ENCODE assay signal across 8 cellular contexts in genomic region chr7:38222481-38223096, GRCh38. TPM values are rescaled to one million over a fixed set of nuclear protein-coding genes. Genes with fewer than 3 reads are reported as not detected.
A peak's percentile ranks its signal among the peaks of the same experiment; 100 is the strongest.
DNase-seq lines count a peak whose midpoint lies in the region; ATAC-seq and TF ChIP-seq lines count a peak whose summit lies in the region.

No MANE protein-coding gene starts in this region.

- H3K36me3 Mint-ChIP-seq in activated B cell treated with CpG ODN at 0.5 μM for 24 hours (ENCODE audit: low read depth) (peaks cover 69% of the 10 kb centered on the region), glutamatergic neuron (ENCODE audit: unreplicated experiment) (no peaks in the 10 kb centered on the region), progenitor cell of endocrine pancreas (ENCODE audit: insufficient read depth) (peaks cover 18% of the 10 kb centered on the region)

- POLR2A ChIA-PET in activated B cell treated with CpG ODN at 0.5 μM for 24 hours (lab: Charles Lee) = no interaction called here

- H3K4me3 Mint-ChIP-seq in activated B cell treated with CpG ODN at 0.5 μM for 24 hours (no peak overlapping the region), glutamatergic neuron (ENCODE audit: unreplicated experiment) (no peak overlapping the region), progenitor cell of endocrine pancreas (ENCODE audit: low read depth) (no peak overlapping the region)

- H3K9me3 Mint-ChIP-seq in activated B cell treated with CpG ODN at 0.5 μM for 24 hours (no peaks in the 10 kb centered on the region), glutamatergic neuron (ENCODE audit: unreplicated experiment) (peaks cover 1% of the 10 kb centered on the region), progenitor cell of endocrine pancreas (ENCODE audit: low read depth) (no peaks in the 10 kb centered on the region)

- TF ChIP-seq CTCF in activated B cell treated with CpG ODN at 0.5 μM for 24 hours (IDR thresholded peaks at IDR 0.05) (peak; percentile 76), glutamatergic neuron (IDR thresholded peaks at IDR 0.05; ENCODE audit: partially characterized antibody, unreplicated experiment) (peak; percentile 90), progenitor cell of endocrine pancreas (IDR thresholded peaks at IDR 0.05; ENCODE audit: unreplicated experiment) (peak; percentile 80)

- no peaks in the 10 kb centered on the region for H3K27me3 Mint-ChIP-seq in activated B cell treated with CpG ODN at 0.5 μM for 24 hours
- no peaks in the 10 kb centered on the region for H3K27me3 Mint-ChIP-seq in glutamatergic neuron (ENCODE audit: unreplicated experiment)
- no peaks in the 10 kb centered on the region for H3K27me3 Mint-ChIP-seq in progenitor cell of endocrine pancreas

- H3K4me1 Mint-ChIP-seq in activated B cell treated with CpG ODN at 0.5 μM for 24 hours = no peaks in the 10 kb centered on the region
- H3K4me1 Mint-ChIP-seq in glutamatergic neuron (ENCODE audit: low read depth, unreplicated experiment) = peaks cover 2% of the 10 kb centered on the region
- peaks cover 1% of the 10 kb centered on the region for H3K4me1 Mint-ChIP-seq in progenitor cell of endocrine pancreas (ENCODE audit: low read depth)

- DNase-seq in stimulated activated CD4-positive, alpha-beta T cell treated with anti-CD3 and anti-CD28 coated beads, Interleukin-2, amount 100 ng/mL, for 4 hours (ENCODE audit: low read depth) = peak; percentile 23
- DNase-seq in stimulated activated CD4-positive, alpha-beta T cell treated with anti-CD3 and anti-CD28 coated beads, Interleukin-2, amount 100 ng/mL, for 24 hours = no peak
- DNase-seq in NCI-H2171 (lab: John Stamatoyannopoulos, UW) = peak; percentile 17
- no peak for DNase-seq in activated B cell treated with CpG ODN at 0.5 μM for 24 hours
- no peak for DNase-seq in glutamatergic neuron
- DNase-seq in progenitor cell of endocrine pancreas (ENCODE audit: low spot score, unreplicated experiment) = no peak
- DNase-seq in putamen (ENCODE audit: low spot score) = no peak

- CTCF ChIA-PET in activated B cell treated with CpG ODN at 0.5 μM for 24 hours (lab: Charles Lee) = interaction anchor here (0.7 to 10.2 kb wide), 7 partner anchors 11 to 152 kb away, joined by 3 to 153 read pairs (median 5); no protein-coding TSS in a partner anchor

- intact Hi-C loops in activated B cell treated with CpG ODN at 0.5 μM for 24 hours (cut with micrococcal nuclease) = loop anchor here (1.0 to 2.0 kb wide), 4 partner anchors 115 to 321 kb away; partner anchors contain the start of gene EPDR1

- H3K27ac Mint-ChIP-seq in activated B cell treated with CpG ODN at 0.5 μM for 24 hours (no peak overlapping the region), glutamatergic neuron (ENCODE audit: unreplicated experiment) (no peak overlapping the region), progenitor cell of endocrine pancreas (no peak overlapping the region)

- peak; percentile 71 for ATAC-seq in HG03039 (IDR thresholded peaks at IDR 0.05; ENCODE audit: unreplicated experiment)
- peak; percentile 67 for ATAC-seq in activated B cell treated with CpG ODN at 0.5 μM for 24 hours (ENCODE audit: low read depth)

RNA-seq across cellular contexts. Expression of gene STARD3NL, which starts 44.5 kb away (rescaled TPM):
- 16.2 and 17.4 TPM in 2 replicates for total RNA-seq in activated B cell treated with CpG ODN at 0.5 μM for 24 hours
- 158 TPM for total RNA-seq in glutamatergic neuron (ENCODE audit: unreplicated experiment)
- total RNA-seq in progenitor cell of endocrine pancreas = 57.5 and 61.1 TPM in 2 replicates

Comparison
In these comparisons a context has a peak if more than half of its experiments do, and no peak if none do; other contexts are left out.
1. DNase-seq: peak in stimulated activated CD4-positive, alpha-beta T cell treated with anti-CD3 and anti-CD28 coated beads, Interleukin-2, amount 100 ng/mL, for 4 hours (single experiment) and NCI-H2171 (single experiment); none in stimulated activated CD4-positive, alpha-beta T cell treated with anti-CD3 and anti-CD28 coated beads, Interleukin-2, amount 100 ng/mL, for 24 hours (0 of 2), activated B cell treated with CpG ODN at 0.5 μM for 24 hours (single experiment), glutamatergic neuron (single experiment), progenitor cell of endocrine pancreas (single experiment) and putamen (single experiment).
2. Peak in every context shown above with its lines, with median percentiles within 50 percentile points of each other: CTCF ChIP-seq.